Comparison of ENCODE assay signal across 16 cellular contexts in the genomic region with DNA sequence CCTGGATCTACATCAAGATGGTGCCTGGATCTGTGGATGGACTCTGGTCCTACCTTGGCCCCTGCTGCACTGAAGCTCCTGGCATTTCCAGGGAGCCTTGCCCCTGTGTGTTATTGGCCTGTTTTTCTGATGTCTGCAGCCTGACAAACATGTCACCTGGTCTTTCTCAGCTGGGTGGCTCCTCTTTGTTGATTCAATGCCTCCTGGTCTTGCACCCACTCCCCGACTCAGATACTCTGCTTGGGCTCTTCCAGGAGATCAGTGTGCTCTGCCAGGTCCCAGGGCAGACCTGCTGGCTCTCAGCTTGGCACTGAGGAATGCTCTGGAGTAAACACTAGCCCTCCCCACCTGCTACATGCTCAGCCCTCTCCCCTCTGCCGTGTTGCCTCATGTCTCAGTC.
DNase-seq lines count a peak whose midpoint lies in the region; ATAC-seq and TF ChIP-seq lines count a peak whose summit lies in the region.
"Had no signal": no experiment of that assay in that cellular context is flagged by ENCODE, and none has a peak within 500 bp of the region (broad histone marks: within the 10 kb centered on the region; RNA-seq: fewer than 3 reads in every experiment).

No MANE protein-coding gene starts in this region.

- H4K8ac ChIP-seq in IMR-90 (ENCODE audit: low read depth in 2 of 2, low read length in 2 of 2): no peak overlapping the region

- no peak for TF ChIP-seq CTCF in IMR-90 (conservative IDR thresholded peaks at IDR 0.05; ENCODE audit: low read depth, low read length)
- TF ChIP-seq CTCF in endodermal cell (conservative IDR thresholded peaks at IDR 0.05): no peak
- no peak for TF ChIP-seq CTCF in upper lobe of right lung (IDR thresholded peaks at IDR 0.05)

- H3K4me3 ChIP-seq in IMR-90 (ENCODE audit: insufficient read depth, low read depth, low read length) (no peak overlapping the region), endodermal cell (ENCODE audit: low read length) (no peak overlapping the region), upper lobe of right lung (no peak overlapping the region)

- no peaks in the 10 kb centered on the region for H3K27me3 ChIP-seq in IMR-90 (ENCODE audit: control insufficient read depth, insufficient read depth, low read length)
- H3K27me3 ChIP-seq in endodermal cell (ENCODE audit: control insufficient read depth, insufficient read depth, low read length, poor library complexity, severe bottlenecking): no peaks in the 10 kb centered on the region
- no peaks in the 10 kb centered on the region for H3K27me3 ChIP-seq in upper lobe of right lung

- POLR2A ChIA-PET in IMR-90 (lab: Charles Lee; ENCODE audit: unreplicated experiment): no interaction called here

- no peak overlapping the region for H3K4me2 ChIP-seq in IMR-90 (ENCODE audit: low read depth, low read length)

- no peak overlapping the region for H4K5ac ChIP-seq in IMR-90 (ENCODE audit: low read depth, low read length)

- H3K14ac ChIP-seq in IMR-90 (replicated peaks; ENCODE audit: low read depth, low read length): no peak overlapping the region

- no CpG with 5 or more reads among the region's 2 CpGs for WGBS in IMR-90 (ENCODE audit: extremely low coverage in 2 of 2, insufficient read length in 1 of 2), 2 experiments
- WGBS in endodermal cell (ENCODE audit: insufficient coverage in 1 of 2, insufficient read length in 1 of 2), 2 experiments: 75 to 84% methylated on average over 2 of the region's 2 CpGs

- H4K91ac ChIP-seq in IMR-90 (ENCODE audit: insufficient read depth, low read depth, low read length): no peak overlapping the region

- ATAC-seq in IMR-90 (ENCODE audit: low read depth) (no peak), upper lobe of right lung (peak; percentile 55), GM19351 (IDR thresholded peaks at IDR 0.05; ENCODE audit: unreplicated experiment) (no peak)

- H3K56ac ChIP-seq in IMR-90 (ENCODE audit: extremely low read depth, insufficient read depth, low read length): no peak overlapping the region

- in situ Hi-C loops in IMR-90 (cut with MboI; ENCODE audit: low sequenced_read_pairs): no loop called here

- H2BK120ac ChIP-seq in IMR-90 (ENCODE audit: low read depth, low read length): no peak overlapping the region

- H2BK20ac ChIP-seq in IMR-90 (ENCODE audit: low read depth, low read length): no peak overlapping the region

- H3K4ac ChIP-seq in IMR-90 (ENCODE audit: low read depth, low read length): no peak overlapping the region

- H3K9me3 ChIP-seq in IMR-90 (ENCODE audit: control insufficient read depth, insufficient read depth, low read length) (no peaks in the 10 kb centered on the region), endodermal cell (ENCODE audit: control insufficient read depth, low read length) (peaks cover 19% of the 10 kb centered on the region), upper lobe of right lung (no peaks in the 10 kb centered on the region)

- H3K79me1 ChIP-seq in IMR-90 (ENCODE audit: low read depth in 1 of 2, low read length in 2 of 2): no peaks in the 10 kb centered on the region

- H3K4me1 ChIP-seq in IMR-90 (ENCODE audit: control insufficient read depth, insufficient read depth, low read length): no peaks in the 10 kb centered on the region
- peaks cover 3% of the 10 kb centered on the region for H3K4me1 ChIP-seq in endodermal cell (ENCODE audit: control insufficient read depth, insufficient read depth, low read length)
- H3K4me1 ChIP-seq in upper lobe of right lung: no peaks in the 10 kb centered on the region

- TF ChIP-seq RAD21 in IMR-90 (IDR thresholded peaks at IDR 0.05; ENCODE audit: low read length): no peak

- no peak overlapping the region for H2BK15ac ChIP-seq in IMR-90 (ENCODE audit: low read depth, low read length)

- no peak overlapping the region for H3K4me3 Mint-ChIP-seq in endodermal cell
- H3K4me3 Mint-ChIP-seq: CD4-positive, alpha-beta memory T cell had no signal

- H2AFZ ChIP-seq in IMR-90 (replicated peaks; ENCODE audit: low read length, poor library complexity): no peak overlapping the region

- peaks cover 15% of the 10 kb centered on the region for H3K36me3 Mint-ChIP-seq in endodermal cell (ENCODE audit: low read depth)

- H2AK5ac ChIP-seq in IMR-90 (ENCODE audit: low read depth, low read length): no peak overlapping the region

- H3K27me3 Mint-ChIP-seq in endodermal cell (ENCODE audit: insufficient read depth): no peaks in the 10 kb centered on the region
- H3K27me3 Mint-ChIP-seq: CD4-positive, alpha-beta memory T cell had no signal

- BruUV-seq in IMR-90 (replicated peaks; lab: Mats Ljungman, UMichigan): no TSS peak

- DNase-seq in NCI-H748 (lab: John Stamatoyannopoulos, UW; ENCODE audit: unreplicated experiment) (peak; percentile 8), NCI-H748 treated with DMSO at 0.1 percent for 48 hours (lab: John Stamatoyannopoulos, UW) (no peak), IMR-90 (no peak), endodermal cell (peak; percentile 68), upper lobe of right lung (no peak), cerebellum (ENCODE audit: low spot score) (no peak)
- DNase-seq: C1 segment of cervical spinal cord; Calu3; CD4-positive, alpha-beta memory T cell; COR-L47; DMS53; DMS79 treated with DMSO at 0.1 percent for 48 hours; GF-D8; GOT3; HCEC 1CT had no signal

- H3K18ac ChIP-seq in IMR-90 (ENCODE audit: low read depth, low read length): no peak overlapping the region

- H3K36me3 ChIP-seq in IMR-90 (ENCODE audit: control insufficient read depth, insufficient read depth, low read length) (no peaks in the 10 kb centered on the region), endodermal cell (ENCODE audit: control insufficient read depth, insufficient read depth, low read length) (no peaks in the 10 kb centered on the region), upper lobe of right lung (no peaks in the 10 kb centered on the region)

- H3K9me3 Mint-ChIP-seq in endodermal cell: peaks cover 16% of the 10 kb centered on the region

- peak overlapping the region; percentile 39 for H2AK9ac ChIP-seq in IMR-90 (replicated peaks; ENCODE audit: low read depth, low read length, poor library complexity)

- CTCF ChIA-PET in IMR-90 (lab: Yijun Ruan, JAX): no interaction called here

- H3K4me1 Mint-ChIP-seq in endodermal cell: peaks cover 20% of the 10 kb centered on the region
- H3K4me1 Mint-ChIP-seq: CD4-positive, alpha-beta memory T cell had no signal

- H3K23ac ChIP-seq in IMR-90 (ENCODE audit: low read depth, low read length): no peak overlapping the region

- H3K27ac ChIP-seq in IMR-90 (ENCODE audit: insufficient read depth, low read length): no peak overlapping the region
- no peak overlapping the region for H3K27ac ChIP-seq in endodermal cell (ENCODE audit: low read depth, low read length)
- H3K27ac ChIP-seq in upper lobe of right lung: no peak overlapping the region

- peak overlapping the region; percentile 72 for H3K27ac Mint-ChIP-seq in endodermal cell
- H3K27ac Mint-ChIP-seq: CD4-positive, alpha-beta memory T cell had no signal

- no peaks in the 10 kb centered on the region for H4K20me1 ChIP-seq in IMR-90 (ENCODE audit: insufficient read depth, low read length)

- dilution Hi-C loops in IMR-90 (cut with HindIII; ENCODE audit: low sequenced_read_pairs, unreplicated experiment): no loop called here

- no peak overlapping the region for H2BK5ac ChIP-seq in IMR-90 (ENCODE audit: low read depth, low read length, poor library complexity, severe bottlenecking)

- no peak for TF ChIP-seq POLR2A in IMR-90 (IDR thresholded peaks at IDR 0.05; ENCODE audit: low read depth, low read length)

- intact Hi-C loops in IMR-90 (cut with micrococcal nuclease) (no loop called here), upper lobe of right lung (cut with DNase I) (no loop called here)

- H3K9ac ChIP-seq in IMR-90 (ENCODE audit: low read depth, low read length): no peak overlapping the region
- H3K9ac ChIP-seq in endodermal cell (ENCODE audit: extremely low read depth, low read length, poor library complexity, severe bottlenecking): no peak overlapping the region

- 0 out of 2 replicates have a peak, but pooled peaks cover 4% of the 10 kb centered on the region for H3K9me1 ChIP-seq in IMR-90 (ENCODE audit: insufficient read depth, low read length)

TF ChIP-seq in IMR-90, 13 proteins besides CTCF, POLR2A, EP300 and RAD21:
- TF ChIP-seq MAFK (IDR thresholded peaks at IDR 0.05; ENCODE audit: low read depth, low read length): no peak
- TF ChIP-seq, protein P1, sequence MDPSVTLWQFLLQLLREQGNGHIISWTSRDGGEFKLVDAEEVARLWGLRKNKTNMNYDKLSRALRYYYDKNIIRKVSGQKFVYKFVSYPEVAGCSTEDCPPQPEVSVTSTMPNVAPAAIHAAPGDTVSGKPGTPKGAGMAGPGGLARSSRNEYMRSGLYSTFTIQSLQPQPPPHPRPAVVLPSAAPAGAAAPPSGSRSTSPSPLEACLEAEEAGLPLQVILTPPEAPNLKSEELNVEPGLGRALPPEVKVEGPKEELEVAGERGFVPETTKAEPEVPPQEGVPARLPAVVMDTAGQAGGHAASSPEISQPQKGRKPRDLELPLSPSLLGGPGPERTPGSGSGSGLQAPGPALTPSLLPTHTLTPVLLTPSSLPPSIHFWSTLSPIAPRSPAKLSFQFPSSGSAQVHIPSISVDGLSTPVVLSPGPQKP (IDR thresholded peaks at IDR 0.05; ENCODE audit: borderline replicate concordance, low read depth, low read length): no peak
- TF ChIP-seq SMC3 (IDR thresholded peaks at IDR 0.05; ENCODE audit: low read depth, low read length): no peak
- TF ChIP-seq NFE2L2 (IDR thresholded peaks at IDR 0.05; ENCODE audit: low read depth, low read length): no peak
- TF ChIP-seq BHLHE40 (IDR thresholded peaks at IDR 0.05; ENCODE audit: low read depth, low read length): no peak
- no peak for TF ChIP-seq CEBPB (IDR thresholded peaks at IDR 0.05; ENCODE audit: low read depth, low read length)
- no peak for TF ChIP-seq FOS (IDR thresholded peaks at IDR 0.05; ENCODE audit: low read depth, low read length)
- no peak for TF ChIP-seq CHD1 (IDR thresholded peaks at IDR 0.05; ENCODE audit: low read depth, low read length)
- no peak for TF ChIP-seq USF2 (IDR thresholded peaks at IDR 0.05; ENCODE audit: low read depth, low read length)
- no peak for TF ChIP-seq RFX5 (IDR thresholded peaks at IDR 0.05; ENCODE audit: low read depth, low read length)
- TF ChIP-seq RCOR1 (IDR thresholded peaks at IDR 0.05; ENCODE audit: insufficient replicate concordance, low read length): no peak
- no peak for TF ChIP-seq MXI1 (IDR thresholded peaks at IDR 0.05; ENCODE audit: borderline replicate concordance, low read depth, low read length)
- TF ChIP-seq MAZ (IDR thresholded peaks at IDR 0.05; ENCODE audit: borderline replicate concordance, low read depth, low read length): no peak

Comparison
In these comparisons a context has a peak if more than half of its experiments do, and no peak if none do; other contexts are left out.
1. DNase-seq: peak in NCI-H748 (single experiment) and endodermal cell (single experiment); none in NCI-H748 treated with DMSO at 0.1 percent for 48 hours (single experiment), IMR-90 (single experiment), upper lobe of right lung (single experiment) and cerebellum (single experiment).